Comparison of ENCODE assay signal across 19 cellular contexts in genomic region chrX:40700640-40701342, GRCh38.
"Had no signal": no experiment of that assay in that cellular context is flagged by ENCODE, and none has a peak within 500 bp of the region (broad histone marks: within the 10 kb centered on the region; RNA-seq: fewer than 3 reads in every experiment).

No MANE protein-coding gene starts in this region.

- H3K9me3 Mint-ChIP-seq: activated CD4-positive, alpha-beta T cell treated with anti-CD3 and anti-CD28 coated beads, Interleukin-2, amount 10 ng/mL, durations not matched to agents 24 days and 14 days; activated naive CD4-positive, alpha-beta T cell treated with anti-CD3 and anti-CD28 coated beads, Interleukin-2, amount 50 U/mL, for 72 hours; activated T-cell treated with anti-CD3 and anti-CD28 coated beads, Interleukin-2, amount 50 U/mL, for 72 hours; natural killer cell treated with Interleukin-12 subunit alpha and Interleukin-12 subunit beta and Interleukin-15 and Interleukin-18, amount 100 ng/mL, for 72 hours; type B pancreatic cell had no signal

- H3K36me3 Mint-ChIP-seq: natural killer cell treated with Interleukin-12 subunit alpha and Interleukin-12 subunit beta and Interleukin-15 and Interleukin-18, amount 100 ng/mL, for 72 hours; type B pancreatic cell had no signal

- DNase-seq: activated CD4-positive, alpha-beta T cell treated with anti-CD3 and anti-CD28 coated beads, Interleukin-2, amount 10 ng/mL, durations not matched to agents 24 days and 14 days; activated CD4-positive, CD25-positive, alpha-beta regulatory T cell; activated CD8-positive, alpha-beta memory T cell treated with anti-CD3 and anti-CD28 coated beads, Interleukin-2, amount 50 U/mL, for 48 hours; activated gamma-delta T cell; activated T-cell treated with anti-CD3 and anti-CD28 coated beads, Interleukin-2, amount 50 U/mL, for 72 hours; hippocampal formation; kidney; left ventricle myocardium inferior; mesendoderm; right cardiac atrium; stimulated activated CD4-positive, alpha-beta T cell treated with anti-CD3 and anti-CD28 coated beads, Interleukin-4, amount 100 ng/mL, for 4 hours; stimulated activated CD8-positive, alpha-beta memory T cell treated with anti-CD3 and anti-CD28 coated beads, Interleukin-4, amount 100 ng/mL, for 48 hours; stimulated activated naive CD4-positive, alpha-beta T cell treated with Interleukin-2 at 50 U/mL for 16 hours; T-helper 2 cell had no signal

- H3K27ac Mint-ChIP-seq: activated CD4-positive, alpha-beta T cell treated with anti-CD3 and anti-CD28 coated beads, Interleukin-2, amount 10 ng/mL, durations not matched to agents 24 days and 14 days; activated naive CD4-positive, alpha-beta T cell treated with anti-CD3 and anti-CD28 coated beads, Interleukin-2, amount 50 U/mL, for 72 hours; activated T-cell treated with anti-CD3 and anti-CD28 coated beads, Interleukin-2, amount 50 U/mL, for 72 hours; natural killer cell treated with Interleukin-12 subunit alpha and Interleukin-12 subunit beta and Interleukin-15 and Interleukin-18, amount 100 ng/mL, for 72 hours; progenitor cell of endocrine pancreas; type B pancreatic cell had no signal

- ATAC-seq: activated naive CD4-positive, alpha-beta T cell treated with anti-CD3 and anti-CD28 coated beads, Interleukin-2, amount 50 U/mL, for 72 hours; activated T-cell treated with anti-CD3 and anti-CD28 coated beads, Interleukin-2, amount 50 U/mL, for 72 hours; natural killer cell treated with Interleukin-12 subunit alpha and Interleukin-12 subunit beta and Interleukin-15 and Interleukin-18, amount 100 ng/mL, for 72 hours; right cardiac atrium had no signal

- H3K4me3 ChIP-seq: left ventricle myocardium inferior, smooth muscle cell had no signal

- H3K4me1 ChIP-seq: left ventricle myocardium inferior had no signal

- H3K9me3 ChIP-seq: left ventricle myocardium inferior had no signal

- H3K4me1 Mint-ChIP-seq: activated CD4-positive, alpha-beta T cell treated with anti-CD3 and anti-CD28 coated beads, Interleukin-2, amount 10 ng/mL, durations not matched to agents 24 days and 14 days had no signal

- H3K27me3 Mint-ChIP-seq: activated CD4-positive, alpha-beta T cell treated with anti-CD3 and anti-CD28 coated beads, Interleukin-2, amount 10 ng/mL, durations not matched to agents 24 days and 14 days; natural killer cell treated with Interleukin-12 subunit alpha and Interleukin-12 subunit beta and Interleukin-15 and Interleukin-18, amount 100 ng/mL, for 72 hours; progenitor cell of endocrine pancreas; type B pancreatic cell had no signal

- H3K4me2 ChIP-seq: smooth muscle cell had no signal

- H3K4me3 Mint-ChIP-seq: activated CD4-positive, alpha-beta T cell treated with anti-CD3 and anti-CD28 coated beads, Interleukin-2, amount 10 ng/mL, durations not matched to agents 24 days and 14 days; activated T-cell treated with anti-CD3 and anti-CD28 coated beads, Interleukin-2, amount 50 U/mL, for 72 hours; natural killer cell treated with Interleukin-12 subunit alpha and Interleukin-12 subunit beta and Interleukin-15 and Interleukin-18, amount 100 ng/mL, for 72 hours; type B pancreatic cell had no signal

- H3K27ac ChIP-seq: left ventricle myocardium inferior had no signal
